ENCODE assay signal across 9 cellular contexts in genomic region chr19:801030-801860, GRCh38. TPM values are rescaled to one million over a fixed set of nuclear protein-coding genes. Genes with fewer than 3 reads are reported as not detected.
A peak's percentile ranks its signal among the peaks of the same experiment; 100 is the strongest.
DNase-seq lines count a peak whose midpoint lies in the region; ATAC-seq and TF ChIP-seq lines count a peak whose summit lies in the region.
"Had no signal": no experiment of that assay in that cellular context is flagged by ENCODE, and none has a peak within 500 bp of the region (broad histone marks: within the 10 kb centered on the region; RNA-seq: fewer than 3 reads in every experiment).

No MANE protein-coding gene starts in this region.

- H3K4me3 Mint-ChIP-seq in H9: peak overlapping the region; percentile 30 to 59; a peak in 4 of 5 replicates
- H3K4me3 Mint-ChIP-seq in WTC11: peak overlapping the region; percentile 41

- H4K91ac ChIP-seq in H9 (ENCODE audit: insufficient read length, low read depth, low read length): no peak overlapping the region

- no CpG with 5 or more reads among the region's 29 CpGs for WGBS in H9 (ENCODE audit: extremely low coverage, insufficient read length, low lambda C conversion rate)
- 36 to 52% methylated on average over 29 of the region's 29 CpGs for WGBS in sigmoid colon, 2 donors

- H3K4me1 ChIP-seq in H9 (ENCODE audit: insufficient read depth, low read length) (no peaks in the 10 kb centered on the region; the same call in 1 of the 2 replicates), sigmoid colon (peaks cover 0 to 67% (median 59%) of the 10 kb centered on the region in 4 donors)

- H4K20me1 ChIP-seq in H9 (ENCODE audit: control insufficient read depth, insufficient read depth, insufficient read length): peaks cover 4% of the 10 kb centered on the region

- peaks cover 63% of the 10 kb centered on the region for H3K79me2 ChIP-seq in H9 (ENCODE audit: insufficient read depth, low read length)

- H4K8ac ChIP-seq in H9 (replicated peaks; ENCODE audit: insufficient read length, low read depth, low read length): no peak overlapping the region

- no peak overlapping the region for H4K5ac ChIP-seq in H9 (ENCODE audit: insufficient read length, low read depth, low read length)

- H3K36me3 Mint-ChIP-seq in H9 (ENCODE audit: insufficient read depth in 1 of 3, low read depth in 3 of 3) (peaks cover 46 to 66% (median 62%) of the 10 kb centered on the region in 3 experiments; a peak in 6 of 7 replicates), WTC11 (peaks cover 46% of the 10 kb centered on the region)

- H3K4me1 Mint-ChIP-seq in H9 (peaks cover 25 to 39% of the 10 kb centered on the region in 2 experiments), WTC11 (peaks cover 43% of the 10 kb centered on the region)

- no peak overlapping the region for H3K4me2 ChIP-seq in H9 (ENCODE audit: insufficient read depth, insufficient read length, low read length)

- H3K56ac ChIP-seq in H9 (ENCODE audit: insufficient read length, low read depth, low read length): no peak overlapping the region

- intact Hi-C loops in Right ventricle myocardium superior (cut with DNase I): no loop called here
- intact Hi-C loops in sigmoid colon (cut with DNase I): loop anchor here (2.0 kb wide), 1 partner anchor 268 kb away; no protein-coding TSS in a partner anchor

- H2BK5ac ChIP-seq in H9 (ENCODE audit: insufficient read length, low read length): no peak overlapping the region

- no peak overlapping the region for H2AFZ ChIP-seq in H9 (ENCODE audit: low read length)

- H2BK120ac ChIP-seq in H9 (ENCODE audit: low read depth, low read length, poor library complexity, severe bottlenecking): no peak overlapping the region

- peaks cover 9% of the 10 kb centered on the region for H3K23me2 ChIP-seq in H9 (ENCODE audit: insufficient read length, low read depth, low read length, poor library complexity, severe bottlenecking)

- peak overlapping the region in 3 of 4 donors; percentile 16 to 34 (median 26) for H3K4me3 ChIP-seq in sigmoid colon

- H3K79me1 ChIP-seq in H9 (ENCODE audit: insufficient read depth, low read depth, low read length, poor library complexity, severe bottlenecking): peaks cover 8% of the 10 kb centered on the region

- H3K27me3 Mint-ChIP-seq in H9 (ENCODE audit: low read depth) (no peaks in the 10 kb centered on the region), WTC11 (ENCODE audit: low read depth) (no peaks in the 10 kb centered on the region)

- no peak overlapping the region for H3K23ac ChIP-seq in H9 (ENCODE audit: insufficient read length, low read depth, low read length)

- H2AK5ac ChIP-seq in H9 (ENCODE audit: insufficient read length, low read length): no peak overlapping the region

- no peak for TF ChIP-seq POLR2A in sigmoid colon (IDR thresholded peaks at IDR 0.05)

- H3K4ac ChIP-seq in H9 (ENCODE audit: low read depth, low read length): no peak overlapping the region

- no peak overlapping the region for H3K9ac ChIP-seq in H9 (ENCODE audit: extremely low read depth, insufficient read length, low read length)

- H3K27ac ChIP-seq in H9 (ENCODE audit: insufficient read length, low read depth, low read length): no peak overlapping the region
- peak overlapping the region; percentile 70 to 100 (median 97) for H3K27ac ChIP-seq in sigmoid colon
- H3K27ac ChIP-seq: SJSA1 had no signal

- H3K9me3 ChIP-seq in H9 (ENCODE audit: control insufficient read depth, low read depth, low read length) (no peaks in the 10 kb centered on the region), sigmoid colon (no peaks in the 10 kb centered on the region)
- H3K9me3 ChIP-seq: SJSA1 had no signal

- H3K14ac ChIP-seq in H9 (ENCODE audit: insufficient read depth, low read length): no peak overlapping the region

- TF ChIP-seq EP300 in sigmoid colon (IDR thresholded peaks at IDR 0.05): no peak

- H3K27me3 ChIP-seq in H9 (ENCODE audit: insufficient read depth, low read length) (no peaks in the 10 kb centered on the region), sigmoid colon (no peaks in the 10 kb centered on the region)
- H3K27me3 ChIP-seq: SJSA1 had no signal

- no peak overlapping the region for H2BK20ac ChIP-seq in H9 (ENCODE audit: low read depth, low read length, poor library complexity, severe bottlenecking)

- no peak overlapping the region for H3K18ac ChIP-seq in H9 (ENCODE audit: insufficient read length, low read depth, low read length)

- no peak for TF ChIP-seq CTCF in H9 (conservative IDR thresholded peaks at IDR 0.05)
- no peak for TF ChIP-seq CTCF in WTC11 (IDR thresholded peaks at IDR 0.05)
- no peak for TF ChIP-seq CTCF in sigmoid colon (IDR thresholded peaks at IDR 0.05)

- no peak overlapping the region for H2BK15ac ChIP-seq in H9 (ENCODE audit: low read depth, low read length)

- H2BK12ac ChIP-seq in H9 (ENCODE audit: insufficient read length, low read depth, low read length): no peak overlapping the region

- DNase-seq in H9 (no peak), WTC11 (ENCODE audit: low spot score) (no peak), Right ventricle myocardium superior (peak; percentile 90), sigmoid colon (peak; percentile 89)

- H3K9me3 Mint-ChIP-seq in H9 (no peaks in the 10 kb centered on the region; a peak in 1 of 5 replicates), WTC11 (no peaks in the 10 kb centered on the region)

- no peak overlapping the region for H3T11ph ChIP-seq in H9 (ENCODE audit: low read length)

- ATAC-seq in WTC11 (no peak), Right ventricle myocardium superior (ENCODE audit: poor library complexity) (peak; percentile 42), GM21515 (IDR thresholded peaks at IDR 0.05; ENCODE audit: unreplicated experiment) (no peak), HG03432 (IDR thresholded peaks at IDR 0.05; ENCODE audit: unreplicated experiment) (no peak), GM18511 (IDR thresholded peaks at IDR 0.05; ENCODE audit: unreplicated experiment) (no peak), HG02610 (IDR thresholded peaks at IDR 0.05; ENCODE audit: unreplicated experiment) (no peak)

- H3K27ac Mint-ChIP-seq in H9 (peak overlapping the region; percentile 11 to 91 (median 75); a peak in 2 of 7 replicates), WTC11 (peak overlapping the region; percentile 89)

- peaks cover 14 to 37% (median 23%) of the 10 kb centered on the region in 4 donors for H3K36me3 ChIP-seq in sigmoid colon

- POLR2A ChIA-PET in WTC11 (lab: Charles Lee): interaction anchor here (1.0 kb wide), 1 partner anchor 13 kb away, joined by 3 read pairs; no protein-coding TSS in a partner anchor

- CTCF ChIA-PET in WTC11 (lab: Charles Lee): interaction anchor here (0.6 to 0.8 kb wide), 3 partner anchors 13 to 120 kb away, joined by 3 to 4 read pairs (median 3); no protein-coding TSS in a partner anchor

TF ChIP-seq in WTC11, 78 proteins besides CTCF, POLR2A, EP300 and RAD21:
- TF ChIP-seq TEAD1 (CRISPR knock-in tag; IDR thresholded peaks at IDR 0.05) (no peak), FOXP1 (CRISPR knock-in tag; IDR thresholded peaks at IDR 0.05; ENCODE audit: borderline replicate concordance) (0 out of 2 replicates have a peak, but pooled peaks have one; percentile 35), ELF4 (CRISPR knock-in tag; IDR thresholded peaks at IDR 0.05; ENCODE audit: low read depth) (no peak)
- TF ChIP-seq, protein P1, sequence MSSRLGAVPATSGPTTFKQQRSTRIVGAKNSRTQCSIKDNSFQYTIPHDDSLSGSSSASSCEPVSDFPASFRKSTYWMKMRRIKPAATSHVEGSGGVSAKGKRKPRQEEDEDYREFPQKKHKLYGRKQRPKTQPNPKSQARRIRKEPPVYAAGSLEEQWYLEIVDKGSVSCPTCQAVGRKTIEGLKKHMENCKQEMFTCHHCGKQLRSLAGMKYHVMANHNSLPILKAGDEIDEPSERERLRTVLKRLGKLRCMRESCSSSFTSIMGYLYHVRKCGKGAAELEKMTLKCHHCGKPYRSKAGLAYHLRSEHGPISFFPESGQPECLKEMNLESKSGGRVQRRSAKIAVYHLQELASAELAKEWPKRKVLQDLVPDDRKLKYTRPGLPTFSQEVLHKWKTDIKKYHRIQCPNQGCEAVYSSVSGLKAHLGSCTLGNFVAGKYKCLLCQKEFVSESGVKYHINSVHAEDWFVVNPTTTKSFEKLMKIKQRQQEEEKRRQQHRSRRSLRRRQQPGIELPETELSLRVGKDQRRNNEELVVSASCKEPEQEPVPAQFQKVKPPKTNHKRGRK (CRISPR knock-in tag; IDR thresholded peaks at IDR 0.05; ENCODE audit: borderline replicate concordance): no peak

RNA-seq across cellular contexts. Expression of gene PTBP1, which starts 4.0 kb away (rescaled TPM):
- 712 and 748 TPM in 2 replicates for total RNA-seq in H9 (2021)
- total RNA-seq in WTC11 (2021): 663 to 692 TPM (median 680 TPM) in 3 replicates
- total RNA-seq in Right ventricle myocardium superior: 56.0 TPM
- 10 to 100 TPM; 53.8 to 94.5 (median 71.7) TPM for total RNA-seq in sigmoid colon
- polyA plus RNA-seq in sigmoid colon: 100 to 1,000 TPM in 2 of 3 donors, 10 to 100 TPM in 1; 78.7 to 154 (median 101) TPM

RNA-seq across cellular contexts. Expression of gene PLPPR3, which starts 20.5 kb away (rescaled TPM):
- total RNA-seq in H9 (2021) (57.9 and 61.2 TPM in 2 replicates), WTC11 (2021) (60.6 to 86.8 TPM (median 83.9 TPM) in 3 replicates), Right ventricle myocardium superior (not detected), sigmoid colon (not detected)
- polyA plus RNA-seq in sigmoid colon: under 1 TPM in 1 of 3 donors, not detected in 2; 0.07 TPM

RNA-seq across cellular contexts. Expression of gene AZU1, which starts 26.4 kb away (rescaled TPM):
- total RNA-seq in H9 (2021) (0.77 and 1.6 TPM in 2 replicates), WTC11 (2021) (1.2 to 3.3 TPM (median 2.5 TPM) in 3 replicates), Right ventricle myocardium superior (not detected), sigmoid colon (1 to 10 TPM in 1 of 4 donors, under 1 TPM in 1, not detected in 2; 0.36 to 1.1 TPM)
- under 1 TPM in 1 of 3 donors, not detected in 2; 0.03 TPM for polyA plus RNA-seq in sigmoid colon
- total RNA-seq: SJSA1 had no signal

RNA-seq across cellular contexts. Expression of gene PRTN3, which starts 39.6 kb away (rescaled TPM):
- total RNA-seq in H9 (2021): 0.31 TPM in 1 of 2 replicates, not detected in the other
- total RNA-seq in WTC11 (2021): 0.53 to 0.82 TPM (median 0.61 TPM) in 3 replicates
- not detected for total RNA-seq in Right ventricle myocardium superior
- not detected for total RNA-seq in sigmoid colon
- not detected for polyA plus RNA-seq in sigmoid colon
- total RNA-seq: SJSA1 had no signal

RNA-seq across cellular contexts. Expression of gene MISP, which starts 50.3 kb away (rescaled TPM):
- total RNA-seq in H9 (2021): 0.44 and 0.83 TPM in 2 replicates
- 0.66 to 0.78 TPM (median 0.70 TPM) in 3 replicates for total RNA-seq in WTC11 (2021)
- not detected for total RNA-seq in Right ventricle myocardium superior
- total RNA-seq in sigmoid colon: under 1 TPM in 1 of 4 donors, not detected in 3; 0.36 TPM
- 100 to 1,000 TPM; 266 to 456 (median 311) TPM for polyA plus RNA-seq in sigmoid colon

Comparison
In these comparisons a context has a peak if more than half of its experiments do, and no peak if none do; other contexts are left out.
1. DNase-seq: peak in Right ventricle myocardium superior (single experiment) and sigmoid colon (single experiment); none in H9 (single experiment) and WTC11 (single experiment).
2. RNA of gene PLPPR3, which starts 20.5 kb away (total RNA-seq): 60.6 to 86.8 TPM in WTC11 and 57.9 to 61.2 TPM in H9; not detected in Right ventricle myocardium superior (single experiment) and not detected in sigmoid colon; every median in the first group is over 10 times any median in the second.